ENCODE assay signal across 18 cellular contexts in the genomic region with DNA sequence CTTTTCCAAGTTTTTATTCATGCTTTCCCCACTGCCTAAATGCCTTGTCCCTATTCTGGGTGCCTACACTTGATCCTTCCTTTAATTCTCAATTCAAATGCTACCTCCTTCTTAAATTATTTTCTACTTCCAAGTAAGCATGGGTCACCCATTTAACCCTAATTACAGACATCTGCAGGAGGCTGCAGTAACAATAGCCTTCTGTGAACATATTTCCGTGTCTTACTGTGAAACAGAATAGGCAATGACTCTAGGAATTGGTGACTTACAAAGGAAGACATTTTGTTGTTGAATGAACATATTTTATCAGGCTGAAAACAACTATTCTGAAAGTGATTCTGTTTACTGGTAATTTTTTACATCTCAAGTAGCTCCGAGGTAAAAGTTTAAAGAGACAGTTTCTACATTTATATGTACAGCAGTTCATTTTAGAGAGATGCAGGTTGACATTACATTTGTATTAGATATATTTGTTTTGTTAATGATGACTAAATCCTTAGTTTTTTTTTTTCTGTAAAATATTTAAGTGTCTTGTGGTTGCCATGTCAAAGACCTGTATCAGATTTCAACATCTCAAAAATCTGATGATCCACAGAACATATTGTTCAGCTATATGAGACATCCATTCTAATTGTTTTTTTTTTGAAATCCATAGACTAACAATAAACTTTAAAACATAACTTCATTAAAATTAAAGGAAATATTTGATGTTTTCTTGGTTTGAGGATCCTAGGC.
A peak's percentile ranks its signal among the peaks of the same experiment; 100 is the strongest.
DNase-seq lines count a peak whose midpoint lies in the region; ATAC-seq and TF ChIP-seq lines count a peak whose summit lies in the region.
"Had no signal": no experiment of that assay in that cellular context is flagged by ENCODE, and none has a peak within 500 bp of the region (broad histone marks: within the 10 kb centered on the region; RNA-seq: fewer than 3 reads in every experiment).

No MANE protein-coding gene starts in this region.

- no peak overlapping the region for H3K9ac ChIP-seq in H9 (ENCODE audit: extremely low read depth, insufficient read length, low read length)
- no peak overlapping the region for H3K9ac ChIP-seq in NT2/D1 (ENCODE audit: insufficient read length, low read depth)
- H3K9ac ChIP-seq in endodermal cell (ENCODE audit: extremely low read depth, low read length, poor library complexity, severe bottlenecking): peak overlapping the region; percentile 24
- no peak overlapping the region for H3K9ac ChIP-seq in mesendoderm (ENCODE audit: low read length)

- H3K56ac ChIP-seq in H9 (ENCODE audit: insufficient read length, low read depth, low read length) (no peak overlapping the region), mesendoderm (ENCODE audit: low read length) (no peak overlapping the region)

- H3T11ph ChIP-seq in H9 (ENCODE audit: low read length): no peak overlapping the region

- peaks cover 2% of the 10 kb centered on the region; the same call in 1 of the 2 replicates for H3K27me3 Mint-ChIP-seq in H9 (ENCODE audit: low read depth)
- no peaks in the 10 kb centered on the region for H3K27me3 Mint-ChIP-seq in endodermal cell (ENCODE audit: insufficient read depth)

- no peak overlapping the region for H2BK20ac ChIP-seq in H9 (ENCODE audit: low read depth, low read length, poor library complexity, severe bottlenecking)

- H3K36me3 Mint-ChIP-seq in H9 (ENCODE audit: insufficient read depth in 1 of 3, low read depth in 3 of 3) (peaks cover 0 to 14% (median 11%) of the 10 kb centered on the region in 3 experiments; a peak in 5 of 7 replicates), endodermal cell (ENCODE audit: low read depth) (no peaks in the 10 kb centered on the region)

- H3K79me1 ChIP-seq in H9 (ENCODE audit: insufficient read depth, low read depth, low read length, poor library complexity, severe bottlenecking): no peaks in the 10 kb centered on the region
- H3K79me1 ChIP-seq in mesendoderm (ENCODE audit: low read length): no peaks in the 10 kb centered on the region

- H2AK5ac ChIP-seq in H9 (ENCODE audit: insufficient read length, low read length): no peak overlapping the region
- no peak overlapping the region for H2AK5ac ChIP-seq in mesendoderm (ENCODE audit: low read length)

- no peak for TF ChIP-seq CTCF in H9 (conservative IDR thresholded peaks at IDR 0.05)
- TF ChIP-seq CTCF in endodermal cell (conservative IDR thresholded peaks at IDR 0.05): no peak

- H3K23ac ChIP-seq in H9 (ENCODE audit: insufficient read length, low read depth, low read length) (no peak overlapping the region), mesendoderm (ENCODE audit: low read length) (no peak overlapping the region)

- H3K4ac ChIP-seq in H9 (ENCODE audit: low read depth, low read length) (no peak overlapping the region), mesendoderm (ENCODE audit: low read depth, low read length) (no peak overlapping the region)

- no peaks in the 10 kb centered on the region for H3K23me2 ChIP-seq in H9 (ENCODE audit: insufficient read length, low read depth, low read length, poor library complexity, severe bottlenecking)

- H3K79me2 ChIP-seq in H9 (ENCODE audit: insufficient read depth, low read length): no peaks in the 10 kb centered on the region
- no peaks in the 10 kb centered on the region for H3K79me2 ChIP-seq in mesendoderm (ENCODE audit: control insufficient read depth, insufficient read depth, low read length)

- no peak for ATAC-seq in HG03175 (IDR thresholded peaks at IDR 0.05; ENCODE audit: unreplicated experiment)
- ATAC-seq: activated CD4-positive, alpha-beta T cell treated with anti-CD3 and anti-CD28 coated beads for 36 hours; heart left ventricle had no signal

- no peaks in the 10 kb centered on the region for H3K36me3 ChIP-seq in NT2/D1 (ENCODE audit: insufficient read depth, insufficient read length, low read length)
- H3K36me3 ChIP-seq in endodermal cell (ENCODE audit: control insufficient read depth, insufficient read depth, low read length): no peaks in the 10 kb centered on the region
- no peaks in the 10 kb centered on the region for H3K36me3 ChIP-seq in mesendoderm (ENCODE audit: control insufficient read depth, insufficient read depth, low read length)
- H3K36me3 ChIP-seq: heart left ventricle had no signal

- no peak overlapping the region for H2BK15ac ChIP-seq in H9 (ENCODE audit: low read depth, low read length)
- no peak overlapping the region for H2BK15ac ChIP-seq in mesendoderm (replicated peaks; ENCODE audit: low read depth)

- H2BK12ac ChIP-seq in H9 (ENCODE audit: insufficient read length, low read depth, low read length): no peak overlapping the region

- H3K27me3 ChIP-seq in H9 (ENCODE audit: insufficient read depth, low read length) (no peaks in the 10 kb centered on the region), NT2/D1 (ENCODE audit: insufficient read depth, insufficient read length) (no peaks in the 10 kb centered on the region), endodermal cell (ENCODE audit: control insufficient read depth, insufficient read depth, low read length, poor library complexity, severe bottlenecking) (no peaks in the 10 kb centered on the region), mesendoderm (ENCODE audit: insufficient read depth, low read length, poor library complexity) (no peaks in the 10 kb centered on the region)
- H3K27me3 ChIP-seq: heart left ventricle had no signal

- no peak overlapping the region for H2AFZ ChIP-seq in H9 (ENCODE audit: low read length)

- H3K27ac ChIP-seq in H9 (ENCODE audit: insufficient read length, low read depth, low read length): peak overlapping the region; percentile 73
- H3K27ac ChIP-seq in endodermal cell (ENCODE audit: low read depth, low read length): no peak overlapping the region
- no peak overlapping the region for H3K27ac ChIP-seq in mesendoderm (ENCODE audit: low read depth, low read length)
- H3K27ac ChIP-seq: heart left ventricle had no signal

- no peak overlapping the region for H3K4me3 ChIP-seq in NT2/D1 (ENCODE audit: insufficient read length, low read depth)
- no peak overlapping the region for H3K4me3 ChIP-seq in endodermal cell (ENCODE audit: low read length)
- H3K4me3 ChIP-seq in mesendoderm (ENCODE audit: low read length): no peak overlapping the region
- H3K4me3 ChIP-seq: heart left ventricle had no signal

- H3K9me3 ChIP-seq in H9 (ENCODE audit: control insufficient read depth, low read depth, low read length): no peaks in the 10 kb centered on the region
- H3K9me3 ChIP-seq in NT2/D1 (ENCODE audit: insufficient read depth, low read length): no peaks in the 10 kb centered on the region
- H3K9me3 ChIP-seq in endodermal cell (ENCODE audit: control insufficient read depth, low read length): peaks cover 4% of the 10 kb centered on the region

- no CpG with 5 or more reads among the region's 2 CpGs for WGBS in H9 (ENCODE audit: extremely low coverage, insufficient read length, low lambda C conversion rate)
- 20 to 51% methylated on average over 1 to 2 of the region's 2 CpGs for WGBS in endodermal cell (ENCODE audit: insufficient coverage in 1 of 2, insufficient read length in 1 of 2), 2 experiments
- WGBS in mesendoderm (ENCODE audit: extremely low coverage, insufficient coverage, low lambda C conversion rate): no CpG with 5 or more reads among the region's 2 CpGs

- H2BK5ac ChIP-seq in H9 (ENCODE audit: insufficient read length, low read length) (no peak overlapping the region), mesendoderm (ENCODE audit: low read length) (no peak overlapping the region)

- no peak overlapping the region for H4K5ac ChIP-seq in H9 (ENCODE audit: insufficient read length, low read depth, low read length)
- H4K5ac ChIP-seq in mesendoderm (ENCODE audit: low read length): no peak overlapping the region

- DNase-seq in H9 (no peak), NT2/D1 (ENCODE audit: low read depth, low spot score) (peak; percentile 25), endodermal cell (no peak), mesendoderm (peak; percentile 22), NOMO-1 treated with dmso at 0.1 percent for 144 hours (lab: John Stamatoyannopoulos, UW; ENCODE audit: unreplicated experiment) (no peak), SW480 (ENCODE audit: low spot score) (no peak)
- no peak for DNase-seq in activated naive CD4-positive, alpha-beta T cell treated with Interleukin-2 at 50 U/mL for 16 hours
- DNase-seq: activated CD4-positive, alpha-beta T cell treated with anti-CD3 and anti-CD28 coated beads for 36 hours; activated gamma-delta T cell; anterior cingulate cortex; Calu3; cortex of kidney; heart left ventricle; NCI-H2107; SHP77 treated with DMSO at 0.1 percent for 48 hours; stimulated activated CD4-positive, alpha-beta T cell treated with anti-CD3 and anti-CD28 coated beads, Interleukin-4, amount 100 ng/mL, for 24 hours; stimulated activated CD8-positive, alpha-beta memory T cell treated with anti-CD3 and anti-CD28 coated beads, Interleukin-4, amount 100 ng/mL, for 48 hours had no signal

- H4K91ac ChIP-seq in H9 (ENCODE audit: insufficient read length, low read depth, low read length): no peak overlapping the region

- peak overlapping the region in 1 of 2 experiments; percentile 30; a peak in 2 of 5 replicates for H3K4me3 Mint-ChIP-seq in H9
- no peak overlapping the region for H3K4me3 Mint-ChIP-seq in endodermal cell
- H3K4me3 Mint-ChIP-seq: activated CD4-positive, alpha-beta T cell treated with anti-CD3 and anti-CD28 coated beads for 36 hours had no signal

- H3K9me3 Mint-ChIP-seq in H9 (peaks cover 1 to 8% of the 10 kb centered on the region in 2 experiments; a peak in 4 of 5 replicates), endodermal cell (no peaks in the 10 kb centered on the region)

- peak overlapping the region; percentile 71 to 98 (median 92) for H3K27ac Mint-ChIP-seq in H9
- H3K27ac Mint-ChIP-seq in endodermal cell: peak overlapping the region; percentile 86
- H3K27ac Mint-ChIP-seq: activated CD4-positive, alpha-beta T cell treated with anti-CD3 and anti-CD28 coated beads for 36 hours had no signal

- H3K4me2 ChIP-seq in H9 (ENCODE audit: insufficient read depth, insufficient read length, low read length): no peak overlapping the region
- H3K4me2 ChIP-seq in mesendoderm (ENCODE audit: low read length): no peak overlapping the region

- H4K8ac ChIP-seq in H9 (replicated peaks; ENCODE audit: insufficient read length, low read depth, low read length) (no peak overlapping the region), mesendoderm (ENCODE audit: low read depth, low read length) (no peak overlapping the region)

- H2BK120ac ChIP-seq in H9 (ENCODE audit: low read depth, low read length, poor library complexity, severe bottlenecking) (no peak overlapping the region), mesendoderm (ENCODE audit: low read depth, low read length) (no peak overlapping the region)

- H4K20me1 ChIP-seq in H9 (ENCODE audit: control insufficient read depth, insufficient read depth, insufficient read length): no peaks in the 10 kb centered on the region

- H3K4me1 Mint-ChIP-seq in H9: peaks cover 15 to 21% of the 10 kb centered on the region in 2 experiments
- H3K4me1 Mint-ChIP-seq in endodermal cell: peaks cover 6% of the 10 kb centered on the region
- H3K4me1 Mint-ChIP-seq: activated CD4-positive, alpha-beta T cell treated with anti-CD3 and anti-CD28 coated beads for 36 hours had no signal

- peaks cover 2% of the 10 kb centered on the region; the same call in 1 of the 2 replicates for H3K4me1 ChIP-seq in H9 (ENCODE audit: insufficient read depth, low read length)
- H3K4me1 ChIP-seq in NT2/D1 (ENCODE audit: insufficient read depth, insufficient read length): no peaks in the 10 kb centered on the region
- H3K4me1 ChIP-seq in endodermal cell (ENCODE audit: control insufficient read depth, insufficient read depth, low read length): no peaks in the 10 kb centered on the region
- no peaks in the 10 kb centered on the region for H3K4me1 ChIP-seq in mesendoderm (ENCODE audit: control insufficient read depth, low read depth, low read length)
- H3K4me1 ChIP-seq: heart left ventricle had no signal

- H3K14ac ChIP-seq in H9 (ENCODE audit: insufficient read depth, low read length): no peak overlapping the region

- H3K18ac ChIP-seq in H9 (ENCODE audit: insufficient read length, low read depth, low read length) (no peak overlapping the region), mesendoderm (ENCODE audit: low read length) (no peak overlapping the region)

Comparison
In these comparisons a context has a peak if more than half of its experiments do, and no peak if none do; other contexts are left out.
1. DNase-seq: peak in NT2/D1 (single experiment) and mesendoderm (single experiment); none in H9 (single experiment), endodermal cell (single experiment), activated naive CD4-positive, alpha-beta T cell treated with Interleukin-2 at 50 U/mL for 16 hours (single experiment), NOMO-1 treated with dmso at 0.1 percent for 144 hours (single experiment) and SW480 (single experiment).